ENCODE assay signal across 2 cellular contexts in genomic region chr2:43604674-43605073, GRCh38.
TF ChIP-seq lines count a peak whose summit lies in the region.

No MANE protein-coding gene starts in this region.

TF ChIP-seq in SK-N-SH, 30 proteins besides CTCF, POLR2A, EP300 and RAD21 (continued from another document):
- TF ChIP-seq USF2 (IDR thresholded peaks at IDR 0.05; ENCODE audit: borderline replicate concordance, low read depth, low read length) (no peak), MXI1 (IDR thresholded peaks at IDR 0.05; ENCODE audit: low read depth, low read length) (no peak), EZH2phosphoT487 (IDR thresholded peaks at IDR 0.05; ENCODE audit: borderline replicate concordance, low read depth) (no peak), SMC3 (IDR thresholded peaks at IDR 0.05; ENCODE audit: low read depth, low read length) (no peak), TAF1 (IDR thresholded peaks at IDR 0.05; ENCODE audit: borderline replicate concordance, low read depth, low read length) (no peak), RCOR1 (IDR thresholded peaks at IDR 0.05; ENCODE audit: low read length) (no peak), POLR2AphosphoS5 (IDR thresholded peaks at IDR 0.05; ENCODE audit: low read depth, low read length) (no peak), NFIC (IDR thresholded peaks at IDR 0.05; ENCODE audit: borderline replicate concordance) (no peak)

TF ChIP-seq in SK-N-SH treated with all-trans-retinoic acid at 6 μM for 48 hours, 23 proteins besides CTCF, POLR2A, EP300 and RAD21 (continued from another document):
- TF ChIP-seq ARNTL (CRISPR knock-in tag; IDR thresholded peaks at IDR 0.05; ENCODE audit: borderline replicate concordance, low read depth) (no peak), TCF4 (CRISPR knock-in tag; IDR thresholded peaks at IDR 0.05; ENCODE audit: borderline replicate concordance) (no peak), SNAI2 (CRISPR knock-in tag; IDR thresholded peaks at IDR 0.05) (no peak), PATZ1 (CRISPR knock-in tag; IDR thresholded peaks at IDR 0.05; ENCODE audit: borderline replicate concordance) (no peak), ZFP30 (CRISPR knock-in tag; IDR thresholded peaks at IDR 0.05) (no peak), ZFP3 (CRISPR knock-in tag; IDR thresholded peaks at IDR 0.05) (no peak), CSRNP3 (CRISPR knock-in tag; IDR thresholded peaks at IDR 0.05) (no peak), ISL1 (CRISPR knock-in tag; IDR thresholded peaks at IDR 0.05) (no peak), BACH2 (CRISPR knock-in tag; IDR thresholded peaks at IDR 0.05; ENCODE audit: borderline replicate concordance) (no peak), ESRRG (CRISPR knock-in tag; IDR thresholded peaks at IDR 0.05) (no peak), CREB5 (CRISPR knock-in tag; IDR thresholded peaks at IDR 0.05; ENCODE audit: low read depth) (no peak), ZNF70 (CRISPR knock-in tag; IDR thresholded peaks at IDR 0.05) (no peak), ZC3H10 (CRISPR knock-in tag; IDR thresholded peaks at IDR 0.05) (no peak), OSR1 (CRISPR knock-in tag; IDR thresholded peaks at IDR 0.05) (no peak)
